In genomic region chr19:12788025-12788681, GRCh38 we compare ENCODE assay signal across 8 cellular contexts. TPM values are rescaled to one million over a fixed set of nuclear protein-coding genes. Genes with fewer than 3 reads are reported as not detected.
A peak's percentile ranks its signal among the peaks of the same experiment; 100 is the strongest.
DNase-seq lines count a peak whose midpoint lies in the region; ATAC-seq and TF ChIP-seq lines count a peak whose summit lies in the region.

No MANE protein-coding gene starts in this region.

- no peaks in the 10 kb centered on the region for H3K9me3 ChIP-seq in lower lobe of right lung

- peak overlapping the region; percentile 95 for H3K4me3 ChIP-seq in lower lobe of right lung

- peak overlapping the region; percentile 99 for H3K27ac ChIP-seq in lower lobe of right lung

- H3K27ac Mint-ChIP-seq in activated naive CD4-positive, alpha-beta T cell treated with anti-CD3 and anti-CD28 coated beads for 36 hours = peak overlapping the region; percentile 95
- peak overlapping the region; percentile 50 for H3K27ac Mint-ChIP-seq in activated naive CD8-positive, alpha-beta T cell treated with anti-CD3 and anti-CD28 coated beads, Interleukin-2, amount 10 ng/mL, durations not matched to agents 7 days and 5 days
- peak overlapping the region; percentile 93 for H3K27ac Mint-ChIP-seq in type B pancreatic cell

- DNase-seq in activated naive CD4-positive, alpha-beta T cell treated with anti-CD3 and anti-CD28 coated beads for 36 hours = no peak
- DNase-seq in activated naive CD4-positive, alpha-beta T cell treated with Interleukin-2 at 50 U/mL for 16 hours = no peak
- DNase-seq in activated naive CD8-positive, alpha-beta T cell treated with anti-CD3 and anti-CD28 coated beads, Interleukin-2, amount 10 ng/mL, durations not matched to agents 7 days and 5 days = no peak
- no peak for DNase-seq in lower lobe of right lung
- DNase-seq in type B pancreatic cell (ENCODE audit: extremely low spot score, unreplicated experiment) = no peak
- no peak for DNase-seq in DMS53 (lab: John Stamatoyannopoulos, UW)
- DNase-seq in NCI-H748 (lab: John Stamatoyannopoulos, UW; ENCODE audit: unreplicated experiment) = no peak

- no peak overlapping the region for H3K4me3 Mint-ChIP-seq in activated naive CD4-positive, alpha-beta T cell treated with anti-CD3 and anti-CD28 coated beads for 36 hours
- no peak overlapping the region for H3K4me3 Mint-ChIP-seq in activated naive CD8-positive, alpha-beta T cell treated with anti-CD3 and anti-CD28 coated beads, Interleukin-2, amount 10 ng/mL, durations not matched to agents 7 days and 5 days
- H3K4me3 Mint-ChIP-seq in type B pancreatic cell = peak overlapping the region; percentile 77

- H3K27me3 Mint-ChIP-seq in activated naive CD4-positive, alpha-beta T cell treated with anti-CD3 and anti-CD28 coated beads for 36 hours (ENCODE audit: low read depth) = no peaks in the 10 kb centered on the region
- no peaks in the 10 kb centered on the region for H3K27me3 Mint-ChIP-seq in activated naive CD8-positive, alpha-beta T cell treated with anti-CD3 and anti-CD28 coated beads, Interleukin-2, amount 10 ng/mL, durations not matched to agents 7 days and 5 days
- no peaks in the 10 kb centered on the region for H3K27me3 Mint-ChIP-seq in type B pancreatic cell

- H3K9me3 Mint-ChIP-seq in activated naive CD4-positive, alpha-beta T cell treated with anti-CD3 and anti-CD28 coated beads for 36 hours = no peaks in the 10 kb centered on the region
- no peaks in the 10 kb centered on the region for H3K9me3 Mint-ChIP-seq in activated naive CD8-positive, alpha-beta T cell treated with anti-CD3 and anti-CD28 coated beads, Interleukin-2, amount 10 ng/mL, durations not matched to agents 7 days and 5 days
- no peaks in the 10 kb centered on the region for H3K9me3 Mint-ChIP-seq in type B pancreatic cell

- intact Hi-C loops in activated naive CD4-positive, alpha-beta T cell treated with anti-CD3 and anti-CD28 coated beads for 36 hours (cut with micrococcal nuclease) = loop anchor here (2.0 to 10.0 kb wide), 2 partner anchors 455 to 1057 kb away; partner anchors contain the start of gene ZNF563
- intact Hi-C loops in lower lobe of right lung (cut with DNase I) = no loop called here

- TF ChIP-seq CTCF in lower lobe of right lung (IDR thresholded peaks at IDR 0.05) (no peak), type B pancreatic cell (conservative IDR thresholded peaks at IDR 0.05) (no peak)

- no peaks in the 10 kb centered on the region for H3K27me3 ChIP-seq in lower lobe of right lung (ENCODE audit: low read depth)

- ATAC-seq in activated naive CD8-positive, alpha-beta T cell treated with anti-CD3 and anti-CD28 coated beads, Interleukin-2, amount 10 ng/mL, durations not matched to agents 7 days and 5 days (ENCODE audit: low read depth) = no peak
- no peak for ATAC-seq in lower lobe of right lung
- no peak for ATAC-seq in HG02798 (IDR thresholded peaks at IDR 0.05; ENCODE audit: poor library complexity, unreplicated experiment)

- H3K36me3 ChIP-seq in lower lobe of right lung = no peaks in the 10 kb centered on the region

- H3K4me1 ChIP-seq in lower lobe of right lung = peaks cover 63% of the 10 kb centered on the region

- H3K36me3 Mint-ChIP-seq in activated naive CD4-positive, alpha-beta T cell treated with anti-CD3 and anti-CD28 coated beads for 36 hours (ENCODE audit: low read depth) = peaks cover 11% of the 10 kb centered on the region
- H3K36me3 Mint-ChIP-seq in activated naive CD8-positive, alpha-beta T cell treated with anti-CD3 and anti-CD28 coated beads, Interleukin-2, amount 10 ng/mL, durations not matched to agents 7 days and 5 days = no peaks in the 10 kb centered on the region
- H3K36me3 Mint-ChIP-seq in type B pancreatic cell = no peaks in the 10 kb centered on the region

- CTCF ChIA-PET in activated naive CD4-positive, alpha-beta T cell treated with anti-CD3 and anti-CD28 coated beads for 36 hours (lab: Charles Lee) = interaction anchor here (0.7 to 4.5 kb wide), 3 partner anchors 8 to 60 kb away, joined by 3 to 36 read pairs (median 10); no protein-coding TSS in a partner anchor

- H3K4me1 Mint-ChIP-seq in activated naive CD4-positive, alpha-beta T cell treated with anti-CD3 and anti-CD28 coated beads for 36 hours (ENCODE audit: low read depth) = peaks cover 19% of the 10 kb centered on the region
- H3K4me1 Mint-ChIP-seq in activated naive CD8-positive, alpha-beta T cell treated with anti-CD3 and anti-CD28 coated beads, Interleukin-2, amount 10 ng/mL, durations not matched to agents 7 days and 5 days = peaks cover 23% of the 10 kb centered on the region
- H3K4me1 Mint-ChIP-seq in type B pancreatic cell (ENCODE audit: unreplicated experiment) = peaks cover 26% of the 10 kb centered on the region

- POLR2A ChIA-PET in activated naive CD8-positive, alpha-beta T cell treated with anti-CD3 and anti-CD28 coated beads, Interleukin-2, amount 10 ng/mL, durations not matched to agents 7 days and 5 days (lab: Charles Lee) = interaction anchor here (3.4 kb wide), 1 partner anchor 10 kb away, joined by 31 read pairs; no protein-coding TSS in a partner anchor

RNA-seq across cellular contexts. Expression of gene JUNB, which starts 3.1 kb away (rescaled TPM):
- 100 to 1,000 TPM; 292 to 296 TPM for total RNA-seq in activated naive CD4-positive, alpha-beta T cell treated with anti-CD3 and anti-CD28 coated beads for 36 hours
- 10 to 100 TPM; 82.7 to 84.6 TPM for total RNA-seq in activated naive CD8-positive, alpha-beta T cell treated with anti-CD3 and anti-CD28 coated beads, Interleukin-2, amount 10 ng/mL, durations not matched to agents 7 days and 5 days
- 131 TPM for total RNA-seq in lower lobe of right lung
- total RNA-seq in type B pancreatic cell (ENCODE audit: low replicate concordance) = 31.3 and 116 TPM in 2 replicates

RNA-seq across cellular contexts. Expression of gene HOOK2, which starts 12.8 kb away (rescaled TPM):
- total RNA-seq in activated naive CD4-positive, alpha-beta T cell treated with anti-CD3 and anti-CD28 coated beads for 36 hours = 10 to 100 TPM; 14.0 to 14.9 TPM
- 10 to 100 TPM; 20.0 to 20.3 TPM for total RNA-seq in activated naive CD8-positive, alpha-beta T cell treated with anti-CD3 and anti-CD28 coated beads, Interleukin-2, amount 10 ng/mL, durations not matched to agents 7 days and 5 days
- total RNA-seq in lower lobe of right lung (57.5 TPM), type B pancreatic cell (ENCODE audit: low replicate concordance) (50.1 and 55.0 TPM in 2 replicates)

RNA-seq across cellular contexts. Expression of gene PRDX2, which starts 13.4 kb away (rescaled TPM):
- total RNA-seq in activated naive CD4-positive, alpha-beta T cell treated with anti-CD3 and anti-CD28 coated beads for 36 hours = 100 to 1,000 TPM; 237 to 249 TPM
- total RNA-seq in activated naive CD8-positive, alpha-beta T cell treated with anti-CD3 and anti-CD28 coated beads, Interleukin-2, amount 10 ng/mL, durations not matched to agents 7 days and 5 days = 100 to 1,000 TPM; 170 to 181 TPM
- total RNA-seq in lower lobe of right lung (101 TPM), type B pancreatic cell (ENCODE audit: low replicate concordance) (416 and 497 TPM in 2 replicates)

RNA-seq across cellular contexts. Expression of gene THSD8, which starts 13.7 kb away (rescaled TPM):
- 10 to 100 TPM; 41.4 to 43.2 TPM for total RNA-seq in activated naive CD4-positive, alpha-beta T cell treated with anti-CD3 and anti-CD28 coated beads for 36 hours
- total RNA-seq in activated naive CD8-positive, alpha-beta T cell treated with anti-CD3 and anti-CD28 coated beads, Interleukin-2, amount 10 ng/mL, durations not matched to agents 7 days and 5 days = 10 to 100 TPM in 1 of 2 experiments, 1 to 10 TPM in 1; 5.8 to 10.8 TPM
- total RNA-seq in lower lobe of right lung (1.5 TPM), type B pancreatic cell (ENCODE audit: low replicate concordance) (10.1 and 19.4 TPM in 2 replicates)

RNA-seq across cellular contexts. Expression of gene RNASEH2A, which starts 18.2 kb away (rescaled TPM):
- total RNA-seq in activated naive CD4-positive, alpha-beta T cell treated with anti-CD3 and anti-CD28 coated beads for 36 hours = 10 to 100 TPM; 54.8 to 55.6 TPM
- 10 to 100 TPM; 46.2 to 47.8 TPM for total RNA-seq in activated naive CD8-positive, alpha-beta T cell treated with anti-CD3 and anti-CD28 coated beads, Interleukin-2, amount 10 ng/mL, durations not matched to agents 7 days and 5 days
- total RNA-seq in lower lobe of right lung (10.9 TPM), type B pancreatic cell (ENCODE audit: low replicate concordance) (13.7 and 37.2 TPM in 2 replicates)
